ENCODE assay signal across 10 cellular contexts in the genomic region with DNA sequence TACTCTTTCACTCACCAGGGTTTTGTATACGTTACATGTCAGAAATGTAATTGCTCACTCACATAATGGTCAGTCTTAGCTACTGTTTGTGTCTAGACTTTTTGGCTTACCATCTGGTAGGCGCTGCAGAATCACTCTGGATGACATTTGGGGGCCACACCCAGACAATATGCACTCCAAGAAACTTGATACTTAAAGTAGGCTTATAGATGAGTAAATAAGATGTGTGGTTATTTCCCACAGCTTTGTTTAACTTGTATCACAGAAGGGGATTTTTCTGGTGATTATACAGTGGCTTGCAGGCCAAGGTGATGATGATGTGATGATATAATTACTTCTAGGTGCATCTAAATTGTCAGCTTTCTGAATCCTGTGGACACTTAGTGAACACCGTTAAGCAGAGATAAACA.
DNase-seq lines count a peak whose midpoint lies in the region; ATAC-seq and TF ChIP-seq lines count a peak whose summit lies in the region.
"Had no signal": no experiment of that assay in that cellular context is flagged by ENCODE, and none has a peak within 500 bp of the region (broad histone marks: within the 10 kb centered on the region; RNA-seq: fewer than 3 reads in every experiment).

No MANE protein-coding gene starts in this region.

- WGBS in esophagus squamous epithelium, 2 donors, result 39 to 56% methylated on average over 3 of the region's 3 CpGs

- H3K4me1 Mint-ChIP-seq in natural killer cell, result peaks cover 84 to 91% of the 10 kb centered on the region in 2 donors

- no peaks in the 10 kb centered on the region for H3K27me3 ChIP-seq in KMS-11 (ENCODE audit: insufficient read depth, low read depth)
- H3K27me3 ChIP-seq in esophagus squamous epithelium, result no peaks in the 10 kb centered on the region

- H3K4me3 ChIP-seq in KMS-11 (IDR thresholded peaks at IDR 0.05; ENCODE audit: insufficient read depth, low read depth, low read length) (no peak overlapping the region), esophagus squamous epithelium (no peak overlapping the region)
- H3K4me3 ChIP-seq: gastroesophageal sphincter had no signal

- DNase-seq in ELR (ENCODE audit: low read depth) (peak; percentile 65), astrocyte of the hippocampus (ENCODE audit: low read depth, low spot score) (peak; percentile 39), natural killer cell (no peak), esophagus squamous epithelium (lab: John Stamatoyannopoulos, UW) (no peak), RKO (ENCODE audit: low spot score) (no peak)
- no peak for DNase-seq in activated CD4-positive, CD25-positive, alpha-beta regulatory T cell (lab: John Stamatoyannopoulos, UW)
- DNase-seq: activated B cell treated with CpG ODN at 0.5 μM for 24 hours, amniotic stem cell had no signal

- no peaks in the 10 kb centered on the region for H3K36me3 ChIP-seq in KMS-11 (ENCODE audit: insufficient read depth)
- no peaks in the 10 kb centered on the region for H3K36me3 ChIP-seq in esophagus squamous epithelium
- H3K36me3 ChIP-seq: gastroesophageal sphincter had no signal

- H3K27ac ChIP-seq in KMS-11, result peak overlapping the region; percentile 66
- no peak overlapping the region for H3K27ac ChIP-seq in esophagus squamous epithelium
- H3K27ac ChIP-seq: gastroesophageal sphincter had no signal

- no peak overlapping the region; the same call in 1 of the 2 replicates for H3K9ac ChIP-seq in KMS-11

- H3K27me3 Mint-ChIP-seq in natural killer cell (ENCODE audit: low read depth in 2 of 2), result no peaks in the 10 kb centered on the region
- H3K27me3 Mint-ChIP-seq: activated B cell treated with CpG ODN at 0.5 μM for 24 hours had no signal

- H3K4me3 Mint-ChIP-seq in natural killer cell, result peak overlapping the region; percentile 80
- H3K4me3 Mint-ChIP-seq: activated B cell treated with CpG ODN at 0.5 μM for 24 hours had no signal

- TF ChIP-seq POLR2A in esophagus squamous epithelium (IDR thresholded peaks at IDR 0.05), result no peak

- intact Hi-C loops in natural killer cell (cut with micrococcal nuclease), result loop anchor here (2.0 kb wide), 1 partner anchor 32 kb away; no protein-coding TSS in a partner anchor
- intact Hi-C loops in esophagus squamous epithelium (cut with DNase I), result no loop called here

- TF ChIP-seq CTCF in KMS-11 (conservative IDR thresholded peaks at IDR 0.05; ENCODE audit: low read depth, low read length) (no peak), natural killer cell (IDR thresholded peaks at IDR 0.05) (no peak), esophagus squamous epithelium (IDR thresholded peaks at IDR 0.05) (no peak)

- H4K20me1 ChIP-seq in KMS-11 (ENCODE audit: insufficient read depth), result no peaks in the 10 kb centered on the region

- peaks cover 31% of the 10 kb centered on the region for H3K36me3 Mint-ChIP-seq in natural killer cell

- peaks cover 57% of the 10 kb centered on the region for H3K4me1 ChIP-seq in KMS-11 (ENCODE audit: low read depth, poor library complexity, severe bottlenecking)
- peaks cover 0 to 7% (median 0%) of the 10 kb centered on the region in 3 donors for H3K4me1 ChIP-seq in esophagus squamous epithelium
- H3K4me1 ChIP-seq: gastroesophageal sphincter had no signal

- H3K79me2 ChIP-seq in KMS-11 (ENCODE audit: insufficient read depth, low read depth), result 0 out of 2 replicates have a peak, but pooled peaks cover 2% of the 10 kb centered on the region

- H2AFZ ChIP-seq in KMS-11 (ENCODE audit: low read depth), result peak overlapping the region; percentile 2; the same call in 1 of the 2 replicates

- ATAC-seq in natural killer cell, result peak; percentile 79 to 86 (median 83)
- ATAC-seq: gastroesophageal sphincter had no signal

- H3K9me3 Mint-ChIP-seq in natural killer cell, result no peaks in the 10 kb centered on the region
- H3K9me3 Mint-ChIP-seq: activated B cell treated with CpG ODN at 0.5 μM for 24 hours had no signal

- H3K4me2 ChIP-seq in KMS-11, result peak overlapping the region; percentile 82

- no peaks in the 10 kb centered on the region for H3K9me3 ChIP-seq in esophagus squamous epithelium
- H3K9me3 ChIP-seq: gastroesophageal sphincter had no signal

- peak overlapping the region; percentile 90 to 93 for H3K27ac Mint-ChIP-seq in natural killer cell
- H3K27ac Mint-ChIP-seq: activated B cell treated with CpG ODN at 0.5 μM for 24 hours had no signal

Comparison
In these comparisons a context has a peak if more than half of its experiments do, and no peak if none do; other contexts are left out.
1. DNase-seq: peak in ELR (single experiment) and astrocyte of the hippocampus (single experiment); none in natural killer cell (single experiment), esophagus squamous epithelium (single experiment), RKO (single experiment) and activated CD4-positive, CD25-positive, alpha-beta regulatory T cell (0 of 4).